ENCODE assay signal across 3 cellular contexts in the genomic region with DNA sequence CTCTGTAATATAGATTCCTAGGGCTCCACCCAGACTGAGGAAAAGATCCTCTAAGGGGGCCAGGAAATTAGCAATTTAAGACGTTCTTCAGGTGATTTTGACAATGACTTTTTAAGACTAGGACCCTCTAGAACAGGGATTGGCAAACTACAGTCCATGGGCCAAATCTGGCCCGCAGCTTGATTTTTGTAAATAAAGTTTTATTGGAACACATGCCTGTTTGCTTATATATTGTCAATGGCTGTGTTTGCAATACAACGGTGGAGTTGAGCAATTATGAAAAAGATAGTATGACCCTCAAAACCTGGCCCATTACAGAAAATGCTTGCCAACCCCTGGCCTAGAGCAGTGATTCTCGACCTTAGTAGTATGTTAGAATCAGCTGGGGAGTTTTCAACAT.
TF ChIP-seq lines count a peak whose summit lies in the region.

No MANE protein-coding gene starts in this region.

TF ChIP-seq in HepG2, 621 proteins besides CTCF, POLR2A, EP300 and RAD21:
- TF ChIP-seq PHF8 (CRISPR knock-in tag; IDR thresholded peaks at IDR 0.05): no peak
- TF ChIP-seq, protein P1, sequence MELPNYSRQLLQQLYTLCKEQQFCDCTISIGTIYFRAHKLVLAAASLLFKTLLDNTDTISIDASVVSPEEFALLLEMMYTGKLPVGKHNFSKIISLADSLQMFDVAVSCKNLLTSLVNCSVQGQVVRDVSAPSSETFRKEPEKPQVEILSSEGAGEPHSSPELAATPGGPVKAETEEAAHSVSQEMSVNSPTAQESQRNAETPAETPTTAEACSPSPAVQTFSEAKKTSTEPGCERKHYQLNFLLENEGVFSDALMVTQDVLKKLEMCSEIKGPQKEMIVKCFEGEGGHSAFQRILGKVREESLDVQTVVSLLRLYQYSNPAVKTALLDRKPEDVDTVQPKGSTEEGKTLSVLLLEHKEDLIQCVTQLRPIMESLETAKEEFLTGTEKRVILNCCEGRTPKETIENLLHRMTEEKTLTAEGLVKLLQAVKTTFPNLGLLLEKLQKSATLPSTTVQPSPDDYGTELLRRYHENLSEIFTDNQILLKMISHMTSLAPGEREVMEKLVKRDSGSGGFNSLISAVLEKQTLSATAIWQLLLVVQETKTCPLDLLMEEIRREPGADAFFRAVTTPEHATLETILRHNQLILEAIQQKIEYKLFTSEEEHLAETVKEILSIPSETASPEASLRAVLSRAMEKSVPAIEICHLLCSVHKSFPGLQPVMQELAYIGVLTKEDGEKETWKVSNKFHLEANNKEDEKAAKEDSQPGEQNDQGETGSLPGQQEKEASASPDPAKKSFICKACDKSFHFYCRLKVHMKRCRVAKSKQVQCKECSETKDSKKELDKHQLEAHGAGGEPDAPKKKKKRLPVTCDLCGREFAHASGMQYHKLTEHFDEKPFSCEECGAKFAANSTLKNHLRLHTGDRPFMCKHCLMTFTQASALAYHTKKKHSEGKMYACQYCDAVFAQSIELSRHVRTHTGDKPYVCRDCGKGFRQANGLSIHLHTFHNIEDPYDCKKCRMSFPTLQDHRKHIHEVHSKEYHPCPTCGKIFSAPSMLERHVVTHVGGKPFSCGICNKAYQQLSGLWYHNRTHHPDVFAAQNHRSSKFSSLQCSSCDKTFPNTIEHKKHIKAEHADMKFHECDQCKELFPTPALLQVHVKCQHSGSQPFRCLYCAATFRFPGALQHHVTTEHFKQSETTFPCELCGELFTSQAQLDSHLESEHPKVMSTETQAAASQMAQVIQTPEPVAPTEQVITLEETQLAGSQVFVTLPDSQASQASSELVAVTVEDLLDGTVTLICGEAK (IDR thresholded peaks at IDR 0.05): peak; percentile 50; the same call in 1 of the 2 replicates
- TF ChIP-seq, protein P1 (CRISPR knock-in tag; IDR thresholded peaks at IDR 0.05): peak; percentile 94; the same call in 1 of the 2 replicates

TF ChIP-seq in GM12878, 131 proteins besides CTCF, POLR2A, EP300 and RAD21:
- TF ChIP-seq, protein P1 (IDR thresholded peaks at IDR 0.05; ENCODE audit: borderline replicate concordance): peak; percentile 78
- no peak for TF ChIP-seq LARP7 (IDR thresholded peaks at IDR 0.05)

TF ChIP-seq in K562, 482 proteins besides CTCF, POLR2A, EP300 and RAD21:
- TF ChIP-seq, protein P1 (IDR thresholded peaks at IDR 0.05): 0 out of 2 replicates have a peak, but pooled peaks have one; percentile 58
- TF ChIP-seq, protein P1 (CRISPR knock-in tag; IDR thresholded peaks at IDR 0.05): no peak
- TF ChIP-seq, protein P2, sequence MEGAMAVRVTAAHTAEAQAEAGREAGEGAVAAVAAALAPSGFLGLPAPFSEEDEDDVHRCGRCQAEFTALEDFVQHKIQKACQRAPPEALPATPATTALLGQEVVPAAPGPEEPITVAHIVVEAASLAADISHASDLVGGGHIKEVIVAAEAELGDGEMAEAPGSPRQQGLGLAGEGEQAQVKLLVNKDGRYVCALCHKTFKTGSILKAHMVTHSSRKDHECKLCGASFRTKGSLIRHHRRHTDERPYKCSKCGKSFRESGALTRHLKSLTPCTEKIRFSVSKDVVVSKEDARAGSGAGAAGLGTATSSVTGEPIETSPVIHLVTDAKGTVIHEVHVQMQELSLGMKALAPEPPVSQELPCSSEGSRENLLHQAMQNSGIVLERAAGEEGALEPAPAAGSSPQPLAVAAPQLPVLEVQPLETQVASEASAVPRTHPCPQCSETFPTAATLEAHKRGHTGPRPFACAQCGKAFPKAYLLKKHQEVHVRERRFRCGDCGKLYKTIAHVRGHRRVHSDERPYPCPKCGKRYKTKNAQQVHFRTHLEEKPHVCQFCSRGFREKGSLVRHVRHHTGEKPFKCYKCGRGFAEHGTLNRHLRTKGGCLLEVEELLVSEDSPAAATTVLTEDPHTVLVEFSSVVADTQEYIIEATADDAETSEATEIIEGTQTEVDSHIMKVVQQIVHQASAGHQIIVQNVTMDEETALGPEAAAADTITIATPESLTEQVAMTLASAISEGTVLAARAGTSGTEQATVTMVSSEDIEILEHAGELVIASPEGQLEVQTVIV (CRISPR knock-in tag; IDR thresholded peaks at IDR 0.05; ENCODE audit: borderline replicate concordance): no peak
